17 cellular contexts compared by ENCODE assay signal in genomic region chr2:112165296-112165695, GRCh38. TPM values are rescaled to one million over a fixed set of nuclear protein-coding genes. Genes with fewer than 3 reads are reported as not detected.
DNase-seq lines count a peak whose midpoint lies in the region; ATAC-seq, FAIRE-seq and TF ChIP-seq lines count a peak whose summit lies in the region.
"Had no signal": no experiment of that assay in that cellular context is flagged by ENCODE, and none has a peak within 500 bp of the region (broad histone marks: within the 10 kb centered on the region; RNA-seq: fewer than 3 reads in every experiment).

No MANE protein-coding gene starts in this region.

- peak overlapping the region; percentile 9 for H3K27ac Mint-ChIP-seq in activated naive CD4-positive, alpha-beta T cell treated with anti-CD3 and anti-CD28 coated beads for 36 hours
- no peak overlapping the region for H3K27ac Mint-ChIP-seq in activated naive CD4-positive, alpha-beta T cell treated with anti-CD3 and anti-CD28 coated beads, Interleukin-2, amount 10 ng/mL, durations not matched to agents 7 days and 5 days
- H3K27ac Mint-ChIP-seq in MCF 10A (ENCODE audit: low read depth, unreplicated experiment) = no peak overlapping the region

- intact Hi-C loops in activated naive CD4-positive, alpha-beta T cell treated with anti-CD3 and anti-CD28 coated beads for 36 hours (cut with micrococcal nuclease) = no loop called here
- intact Hi-C loops in kidney (cut with DNase I) (no loop called here), sciatic nerve (cut with DNase I) (no loop called here), posterior cingulate gyrus (cut with DNase I) (no loop called here), MCF 10A (cut with micrococcal nuclease) (no loop called here)

- H3K36me3 Mint-ChIP-seq in activated naive CD4-positive, alpha-beta T cell treated with anti-CD3 and anti-CD28 coated beads for 36 hours (ENCODE audit: low read depth) = no peaks in the 10 kb centered on the region
- H3K36me3 Mint-ChIP-seq in activated naive CD4-positive, alpha-beta T cell treated with anti-CD3 and anti-CD28 coated beads, Interleukin-2, amount 10 ng/mL, durations not matched to agents 7 days and 5 days = no peaks in the 10 kb centered on the region
- H3K36me3 Mint-ChIP-seq in MCF 10A (ENCODE audit: insufficient read depth, unreplicated experiment) = no peaks in the 10 kb centered on the region
- H3K36me3 Mint-ChIP-seq: CD8-positive, alpha-beta memory T cell had no signal

- H3K27ac ChIP-seq in kidney (ENCODE audit: low read depth in 2 of 2, low read length in 2 of 2) (no peak overlapping the region), Peyer's patch (no peak overlapping the region)
- H3K27ac ChIP-seq: GM23248 had no signal

- no TSS peak for BruUV-seq in MCF 10A (replicated peaks; lab: Mats Ljungman, UMichigan)

- H3K9me3 ChIP-seq in kidney (ENCODE audit: control insufficient read depth in 1 of 2, low read length in 2 of 2) = no peaks in the 10 kb centered on the region
- H3K9me3 ChIP-seq in Peyer's patch = no peaks in the 10 kb centered on the region
- H3K9me3 ChIP-seq: BLaER1, Caco-2 had no signal

- no peak for ATAC-seq in sciatic nerve

- DNase-seq in activated naive CD4-positive, alpha-beta T cell treated with anti-CD3 and anti-CD28 coated beads for 36 hours = no peak
- DNase-seq in activated naive CD4-positive, alpha-beta T cell treated with anti-CD3 and anti-CD28 coated beads, Interleukin-2, amount 10 ng/mL, durations not matched to agents 7 days and 5 days = no peak
- DNase-seq in kidney (peak; percentile 22), sciatic nerve (ENCODE audit: low spot score) (peak; percentile 18), posterior cingulate gyrus (no peak), MCF 10A (ENCODE audit: unreplicated experiment) (no peak), Peyer's patch (no peak)
- DNase-seq: 8988T; AML-193; Caco-2; CD8-positive, alpha-beta memory T cell; DMS53; GF-D8; GM23248; IMR-90 had no signal

- peaks cover 13% of the 10 kb centered on the region for H3K4me1 Mint-ChIP-seq in activated naive CD4-positive, alpha-beta T cell treated with anti-CD3 and anti-CD28 coated beads for 36 hours (ENCODE audit: low read depth)
- peaks cover 10% of the 10 kb centered on the region for H3K4me1 Mint-ChIP-seq in activated naive CD4-positive, alpha-beta T cell treated with anti-CD3 and anti-CD28 coated beads, Interleukin-2, amount 10 ng/mL, durations not matched to agents 7 days and 5 days
- no peaks in the 10 kb centered on the region for H3K4me1 Mint-ChIP-seq in MCF 10A (ENCODE audit: insufficient read depth, unreplicated experiment)

- TF ChIP-seq CTCF in kidney (IDR thresholded peaks at IDR 0.05; ENCODE audit: borderline replicate concordance, extremely low read depth, insufficient read depth) (no peak), MCF 10A (IDR thresholded peaks at IDR 0.05; ENCODE audit: unreplicated experiment) (no peak), Peyer's patch (IDR thresholded peaks at IDR 0.05) (no peak)

- H3K27me3 Mint-ChIP-seq in activated naive CD4-positive, alpha-beta T cell treated with anti-CD3 and anti-CD28 coated beads for 36 hours (ENCODE audit: low read depth) = no peaks in the 10 kb centered on the region
- peaks cover 10% of the 10 kb centered on the region for H3K27me3 Mint-ChIP-seq in activated naive CD4-positive, alpha-beta T cell treated with anti-CD3 and anti-CD28 coated beads, Interleukin-2, amount 10 ng/mL, durations not matched to agents 7 days and 5 days
- H3K27me3 Mint-ChIP-seq in MCF 10A (ENCODE audit: insufficient read depth, unreplicated experiment) = no peaks in the 10 kb centered on the region

- H3K9ac ChIP-seq in kidney (ENCODE audit: low read length in 2 of 2) = no peak overlapping the region
- H3K9ac ChIP-seq: BLaER1, GM23248 had no signal

- CTCF ChIA-PET in activated naive CD4-positive, alpha-beta T cell treated with anti-CD3 and anti-CD28 coated beads for 36 hours (lab: Charles Lee) = no interaction called here
- CTCF ChIA-PET in activated naive CD4-positive, alpha-beta T cell treated with anti-CD3 and anti-CD28 coated beads, Interleukin-2, amount 10 ng/mL, durations not matched to agents 7 days and 5 days (lab: Charles Lee) = interaction anchor here (0.8 kb wide), 1 partner anchor 11 kb away, joined by 3 read pairs; no protein-coding TSS in a partner anchor
- CTCF ChIA-PET in MCF 10A (lab: Yijun Ruan, JAX) = interaction anchor here (0.6 kb wide), 1 partner anchor 1381 kb away, joined by 3 read pairs; no protein-coding TSS in a partner anchor

- FAIRE-seq in kidney (lab: Jason Lieb, UNC) = no peak
- FAIRE-seq: H54 had no signal

- H3K9me3 Mint-ChIP-seq in activated naive CD4-positive, alpha-beta T cell treated with anti-CD3 and anti-CD28 coated beads for 36 hours = no peaks in the 10 kb centered on the region
- H3K9me3 Mint-ChIP-seq in activated naive CD4-positive, alpha-beta T cell treated with anti-CD3 and anti-CD28 coated beads, Interleukin-2, amount 10 ng/mL, durations not matched to agents 7 days and 5 days = no peaks in the 10 kb centered on the region
- H3K9me3 Mint-ChIP-seq in MCF 10A (ENCODE audit: unreplicated experiment) = no peaks in the 10 kb centered on the region
- H3K9me3 Mint-ChIP-seq: CD8-positive, alpha-beta memory T cell had no signal

- POLR2A ChIA-PET in MCF 10A (lab: Yijun Ruan, JAX) = no interaction called here

- H3K27me3 ChIP-seq in Peyer's patch = no peaks in the 10 kb centered on the region
- H3K27me3 ChIP-seq: BLaER1 had no signal

- H3K36me3 ChIP-seq in kidney (ENCODE audit: control insufficient read depth in 1 of 2, insufficient read depth in 2 of 2, low read length in 2 of 2) (no peaks in the 10 kb centered on the region), Peyer's patch (no peaks in the 10 kb centered on the region)
- H3K36me3 ChIP-seq: BLaER1 had no signal

- no peak overlapping the region for H3K4me3 Mint-ChIP-seq in activated naive CD4-positive, alpha-beta T cell treated with anti-CD3 and anti-CD28 coated beads for 36 hours
- H3K4me3 Mint-ChIP-seq in activated naive CD4-positive, alpha-beta T cell treated with anti-CD3 and anti-CD28 coated beads, Interleukin-2, amount 10 ng/mL, durations not matched to agents 7 days and 5 days = no peak overlapping the region
- no peak overlapping the region for H3K4me3 Mint-ChIP-seq in MCF 10A (ENCODE audit: unreplicated experiment)
- H3K4me3 Mint-ChIP-seq: CD8-positive, alpha-beta memory T cell had no signal

- no peak for TF ChIP-seq POLR2A in Peyer's patch (IDR thresholded peaks at IDR 0.05)

- H3K4me1 ChIP-seq in kidney (ENCODE audit: control insufficient read depth in 1 of 2, insufficient read depth in 1 of 2, low read depth in 1 of 2, low read length in 2 of 2) (no peaks in the 10 kb centered on the region), Peyer's patch (no peaks in the 10 kb centered on the region)
- H3K4me1 ChIP-seq: Caco-2 had no signal

- H3K4me3 ChIP-seq in kidney (ENCODE audit: low read length in 2 of 2) = no peak overlapping the region
- H3K4me3 ChIP-seq in Peyer's patch = no peak overlapping the region
- H3K4me3 ChIP-seq: BLaER1, GM23248 had no signal

RNA-seq across cellular contexts. Expression of gene FBLN7, which starts 27.1 kb away (rescaled TPM):
- total RNA-seq in activated naive CD4-positive, alpha-beta T cell treated with anti-CD3 and anti-CD28 coated beads for 36 hours = 10 to 100 TPM; 34.5 to 39.0 TPM
- total RNA-seq in kidney = 4.6 TPM
- polyA plus RNA-seq in kidney (ENCODE audit: insufficient read depth, low read depth, low replicate concordance) = 0.71 TPM
- total RNA-seq in sciatic nerve = 2.3 TPM
- total RNA-seq in MCF 10A (2022) = 0.07 and 0.14 TPM in 2 replicates
- 1 to 10 TPM in 3 of 4 donors, not detected in 1; 1.5 to 7.4 (median 1.9) TPM for total RNA-seq in Peyer's patch

Comparison
In these comparisons a context has a peak if more than half of its experiments do, and no peak if none do; other contexts are left out.
1. DNase-seq: peak in kidney (single experiment) and sciatic nerve (single experiment); none in activated naive CD4-positive, alpha-beta T cell treated with anti-CD3 and anti-CD28 coated beads for 36 hours (single experiment), activated naive CD4-positive, alpha-beta T cell treated with anti-CD3 and anti-CD28 coated beads, Interleukin-2, amount 10 ng/mL, durations not matched to agents 7 days and 5 days (single experiment), posterior cingulate gyrus (0 of 10), MCF 10A (single experiment) and Peyer's patch (0 of 3).